Comparison of ENCODE assay signal across 14 cellular contexts in genomic region chr2:212385241-212385640, GRCh38.
DNase-seq lines count a peak whose midpoint lies in the region; FAIRE-seq and TF ChIP-seq lines count a peak whose summit lies in the region.
"Had no signal": no experiment of that assay in that cellular context is flagged by ENCODE, and none has a peak within 500 bp of the region (broad histone marks: within the 10 kb centered on the region; RNA-seq: fewer than 3 reads in every experiment).

No MANE protein-coding gene starts in this region.

- H3K27ac Mint-ChIP-seq in astrocyte (ENCODE audit: unreplicated experiment): no peak overlapping the region
- H3K27ac Mint-ChIP-seq: CD14-positive monocyte; CD8-positive, alpha-beta T cell; GM23338; IgD-negative memory B cell had no signal

- DNase-seq in DMS153 (lab: John Stamatoyannopoulos, UW) (peak; percentile 4), DMS153 treated with DMSO at 0.1 percent for 48 hours (lab: John Stamatoyannopoulos, UW; ENCODE audit: unreplicated experiment) (no peak), HPDE6-E6E7 (ENCODE audit: extremely low spot score) (peak; percentile 17), astrocyte (ENCODE audit: low read depth) (peak; percentile 21), keratinocyte (ENCODE audit: low read depth, low spot score) (peak; percentile 11), amniotic stem cell (lab: John Stamatoyannopoulos, UW) (no peak), globus pallidus (ENCODE audit: low spot score) (no peak)
- DNase-seq: CD8-positive, alpha-beta T cell; COR-L47; H7 had no signal

- H3K27me3 ChIP-seq in astrocyte (ENCODE audit: insufficient read depth, low read length) (no peaks in the 10 kb centered on the region), keratinocyte (ENCODE audit: control insufficient read depth, extremely low read depth, insufficient read depth, low read length) (no peaks in the 10 kb centered on the region)

- FAIRE-seq in astrocyte (lab: Jason Lieb, UNC): no peak
- no peak for FAIRE-seq in keratinocyte (lab: Jason Lieb, UNC)

- H3K27me3 Mint-ChIP-seq in astrocyte (ENCODE audit: low read depth, unreplicated experiment): no peaks in the 10 kb centered on the region
- H3K27me3 Mint-ChIP-seq: IgD-negative memory B cell had no signal

- TF ChIP-seq CTCF in astrocyte (IDR thresholded peaks at IDR 0.05; ENCODE audit: insufficient read depth, low read depth, low read length) (no peak), keratinocyte (optimal IDR thresholded peaks at IDR 0.05 in 1 of 3, IDR thresholded peaks at IDR 0.05 in 1 of 3, conservative IDR thresholded peaks at IDR 0.05 in 1 of 3; ENCODE audit: extremely low read depth in 1 of 3, insufficient read depth in 2 of 3, low read length in 3 of 3) (no peak)

- no peaks in the 10 kb centered on the region for H3K9me3 Mint-ChIP-seq in astrocyte (ENCODE audit: unreplicated experiment)
- H3K9me3 Mint-ChIP-seq: CD14-positive monocyte; CD8-positive, alpha-beta T cell; GM23338; IgD-negative memory B cell had no signal

- H3K4me3 ChIP-seq in astrocyte (ENCODE audit: insufficient read depth, low read depth, low read length) (no peak overlapping the region), keratinocyte (ENCODE audit: control insufficient read depth in 2 of 3, extremely low read depth in 1 of 3, insufficient read depth in 2 of 3, low read depth in 1 of 3, low read length in 3 of 3) (no peak overlapping the region)
- H3K4me3 ChIP-seq: GM23338 had no signal

- H4K20me1 ChIP-seq in astrocyte (ENCODE audit: insufficient read depth, low read length) (no peaks in the 10 kb centered on the region), keratinocyte (ENCODE audit: control insufficient read depth, extremely low read depth, insufficient read depth, low read length) (no peaks in the 10 kb centered on the region)

- H3K36me3 Mint-ChIP-seq in astrocyte (ENCODE audit: low read depth, unreplicated experiment): no peaks in the 10 kb centered on the region
- H3K36me3 Mint-ChIP-seq: CD14-positive monocyte; CD8-positive, alpha-beta T cell; IgD-negative memory B cell had no signal

- H3K9me3 ChIP-seq in astrocyte (ENCODE audit: insufficient read depth, low read depth, low read length): no peaks in the 10 kb centered on the region
- no peaks in the 10 kb centered on the region for H3K9me3 ChIP-seq in keratinocyte (ENCODE audit: control insufficient read depth, low read depth, low read length)

- no peak overlapping the region for H3K4me3 Mint-ChIP-seq in astrocyte (ENCODE audit: unreplicated experiment)
- H3K4me3 Mint-ChIP-seq: CD14-positive monocyte; CD8-positive, alpha-beta T cell; GM23338; IgD-negative memory B cell had no signal

- no peak overlapping the region for H3K9ac ChIP-seq in astrocyte (ENCODE audit: low read length)
- no peak overlapping the region for H3K9ac ChIP-seq in keratinocyte (ENCODE audit: control insufficient read depth, extremely low read depth, insufficient read depth, low read length)

- H3K79me2 ChIP-seq in astrocyte (ENCODE audit: insufficient read depth, low read length): no peaks in the 10 kb centered on the region
- no peaks in the 10 kb centered on the region for H3K79me2 ChIP-seq in keratinocyte (ENCODE audit: control insufficient read depth, insufficient read depth, low read length)

- H3K4me1 ChIP-seq in astrocyte (ENCODE audit: insufficient read depth, low read length): no peaks in the 10 kb centered on the region
- H3K4me1 ChIP-seq in keratinocyte (ENCODE audit: control insufficient read depth, extremely low read depth, insufficient read depth, low read length): peaks cover 13% of the 10 kb centered on the region

- dilution Hi-C loops in keratinocyte (cut with MboI; ENCODE audit: extremely low pct_ligation_motif_present, low sequenced_read_pairs): no loop called here

- no peak overlapping the region for H3K27ac ChIP-seq in astrocyte (ENCODE audit: low read depth, low read length)
- H3K27ac ChIP-seq in keratinocyte (ENCODE audit: control insufficient read depth, insufficient read depth, low read length): no peak overlapping the region
- H3K27ac ChIP-seq: 22Rv1 had no signal

- H3K9me1 ChIP-seq in keratinocyte (ENCODE audit: control insufficient read depth, extremely low read depth, insufficient read depth, low read length): no peaks in the 10 kb centered on the region

- H3K36me3 ChIP-seq in astrocyte (ENCODE audit: insufficient read depth, low read length): no peaks in the 10 kb centered on the region
- H3K36me3 ChIP-seq in keratinocyte (ENCODE audit: control insufficient read depth in 2 of 2, extremely low read depth in 1 of 2, insufficient read depth in 2 of 2, low read length in 2 of 2): no peaks in the 10 kb centered on the region

- H2AFZ ChIP-seq in astrocyte (ENCODE audit: low read depth, low read length) (no peak overlapping the region), keratinocyte (ENCODE audit: control insufficient read depth, low read length) (no peak overlapping the region)
- H2AFZ ChIP-seq: GM23338 had no signal

- H3K4me1 Mint-ChIP-seq in astrocyte (ENCODE audit: low read depth, unreplicated experiment): peaks cover 9% of the 10 kb centered on the region
- H3K4me1 Mint-ChIP-seq: CD14-positive monocyte, IgD-negative memory B cell had no signal

- no peak overlapping the region for H3K4me2 ChIP-seq in astrocyte (ENCODE audit: low read length)
- peak overlapping the region; percentile 24 for H3K4me2 ChIP-seq in keratinocyte (ENCODE audit: control insufficient read depth, extremely low read depth, insufficient read depth, low read depth, low read length)
- H3K4me2 ChIP-seq: GM23338 had no signal

Comparison
In these comparisons a context has a peak if more than half of its experiments do, and no peak if none do; other contexts are left out.
1. DNase-seq: peak in DMS153 (single experiment), HPDE6-E6E7 (single experiment), astrocyte (single experiment) and keratinocyte (single experiment); none in DMS153 treated with DMSO at 0.1 percent for 48 hours (single experiment), amniotic stem cell (single experiment) and globus pallidus (single experiment).